In genomic region chr11:71454470-71455113, GRCh38 we compare ENCODE assay signal across 8 cellular contexts. TPM values are rescaled to one million over a fixed set of nuclear protein-coding genes. Genes with fewer than 3 reads are reported as not detected.
DNase-seq lines count a peak whose midpoint lies in the region; ATAC-seq and TF ChIP-seq lines count a peak whose summit lies in the region.
"Had no signal": no experiment of that assay in that cellular context is flagged by ENCODE, and none has a peak within 500 bp of the region (broad histone marks: within the 10 kb centered on the region; RNA-seq: fewer than 3 reads in every experiment).

No MANE protein-coding gene starts in this region.

- H3K4me3 ChIP-seq in GM06990 (replicated peaks; ENCODE audit: low read depth, low read length) (peak overlapping the region; percentile 97), NB4 (ENCODE audit: low read depth, low read length) (peak overlapping the region; percentile 79), prostate gland (no peak overlapping the region)

- peaks cover 13% of the 10 kb centered on the region for H3K4me1 ChIP-seq in prostate gland (replicated peaks)
- H3K4me1 ChIP-seq: SJSA1 had no signal

- no peaks in the 10 kb centered on the region for H3K9me3 ChIP-seq in prostate gland
- H3K9me3 ChIP-seq: SJSA1 had no signal

- intact Hi-C loops in prostate gland (cut with DNase I), result no loop called here

- H3K4me3 Mint-ChIP-seq in activated naive CD8-positive, alpha-beta T cell treated with anti-CD3 and anti-CD28 coated beads, Interleukin-2, amount 10 ng/mL, durations not matched to agents 7 days and 5 days, result peak overlapping the region; percentile 96
- H3K4me3 Mint-ChIP-seq in nephron, result peak overlapping the region; percentile 79 to 86 (median 81)

- TF ChIP-seq CTCF in GM06990 (IDR thresholded peaks at IDR 0.05; ENCODE audit: insufficient read depth, low read length, poor library complexity, severe bottlenecking), result no peak
- no peak for TF ChIP-seq CTCF in NB4 (IDR thresholded peaks at IDR 0.05; ENCODE audit: low read depth, low read length)
- peak in 1 of 3 experiments; percentile 13 for TF ChIP-seq CTCF in nephron (IDR thresholded peaks at IDR 0.05; ENCODE audit: unreplicated experiment in 3 of 3)
- TF ChIP-seq CTCF in prostate gland (IDR thresholded peaks at IDR 0.05), result peak in 2 of 4 experiments; percentile 30 to 38

- POLR2A ChIA-PET in activated naive CD8-positive, alpha-beta T cell treated with anti-CD3 and anti-CD28 coated beads, Interleukin-2, amount 10 ng/mL, durations not matched to agents 7 days and 5 days (lab: Charles Lee), result no interaction called here

- no peaks in the 10 kb centered on the region for H3K27me3 Mint-ChIP-seq in activated naive CD8-positive, alpha-beta T cell treated with anti-CD3 and anti-CD28 coated beads, Interleukin-2, amount 10 ng/mL, durations not matched to agents 7 days and 5 days
- H3K27me3 Mint-ChIP-seq in nephron (ENCODE audit: low read depth), result no peaks in the 10 kb centered on the region

- no peak for DNase-seq in GM06990 (ENCODE audit: extremely low read depth, insufficient read length)
- DNase-seq in NB4 (ENCODE audit: low read depth), result no peak
- DNase-seq in activated naive CD8-positive, alpha-beta T cell treated with anti-CD3 and anti-CD28 coated beads, Interleukin-2, amount 10 ng/mL, durations not matched to agents 7 days and 5 days, result no peak
- no peak for DNase-seq in prostate gland (ENCODE audit: low spot score)
- DNase-seq in cerebellum (ENCODE audit: low spot score), result no peak
- DNase-seq in stimulated activated CD4-positive, alpha-beta T cell treated with anti-CD3 and anti-CD28 coated beads, Interleukin-12 subunit alpha, Interleukin-12 subunit beta, amount 100 ng/mL, for 4 hours, result no peak

- peaks cover 13% of the 10 kb centered on the region for H3K36me3 ChIP-seq in GM06990 (ENCODE audit: control insufficient read depth, insufficient read depth, low read length)
- peaks cover 6 to 7% of the 10 kb centered on the region in 2 donors for H3K36me3 ChIP-seq in prostate gland

- WGBS in prostate gland, result 71% methylated on average over 7 of the region's 7 CpGs

- TF ChIP-seq POLR2A in NB4 (IDR thresholded peaks at IDR 0.05; ENCODE audit: extremely low read depth, insufficient read length) (no peak), prostate gland (IDR thresholded peaks at IDR 0.05) (no peak)

- no peaks in the 10 kb centered on the region for H3K27me3 ChIP-seq in GM06990 (replicated peaks; ENCODE audit: control insufficient read depth, insufficient read depth, low read length)
- H3K27me3 ChIP-seq in prostate gland (replicated peaks; ENCODE audit: insufficient read depth), result no peaks in the 10 kb centered on the region
- H3K27me3 ChIP-seq: SJSA1 had no signal

- no peak for ATAC-seq in activated naive CD8-positive, alpha-beta T cell treated with anti-CD3 and anti-CD28 coated beads, Interleukin-2, amount 10 ng/mL, durations not matched to agents 7 days and 5 days (ENCODE audit: low read depth)

- peaks cover 32% of the 10 kb centered on the region for H3K4me1 Mint-ChIP-seq in activated naive CD8-positive, alpha-beta T cell treated with anti-CD3 and anti-CD28 coated beads, Interleukin-2, amount 10 ng/mL, durations not matched to agents 7 days and 5 days
- H3K4me1 Mint-ChIP-seq in nephron, result peaks cover 29% of the 10 kb centered on the region

- H3K36me3 Mint-ChIP-seq in activated naive CD8-positive, alpha-beta T cell treated with anti-CD3 and anti-CD28 coated beads, Interleukin-2, amount 10 ng/mL, durations not matched to agents 7 days and 5 days, result peaks cover 19% of the 10 kb centered on the region
- H3K36me3 Mint-ChIP-seq in nephron (ENCODE audit: low read depth), result peaks cover 19% of the 10 kb centered on the region

- H3K27ac ChIP-seq in prostate gland, result no peak overlapping the region
- H3K27ac ChIP-seq: SJSA1 had no signal

- H3K27ac Mint-ChIP-seq in activated naive CD8-positive, alpha-beta T cell treated with anti-CD3 and anti-CD28 coated beads, Interleukin-2, amount 10 ng/mL, durations not matched to agents 7 days and 5 days, result peak overlapping the region; percentile 73
- H3K27ac Mint-ChIP-seq in nephron, result peak overlapping the region in 1 of 3 experiments; percentile 18

- H3K9me3 Mint-ChIP-seq in activated naive CD8-positive, alpha-beta T cell treated with anti-CD3 and anti-CD28 coated beads, Interleukin-2, amount 10 ng/mL, durations not matched to agents 7 days and 5 days, result no peaks in the 10 kb centered on the region
- no peaks in the 10 kb centered on the region for H3K9me3 Mint-ChIP-seq in nephron

RNA-seq across cellular contexts. Expression of gene NADSYN1, which starts 1.6 kb away (rescaled TPM):
- total RNA-seq in activated naive CD8-positive, alpha-beta T cell treated with anti-CD3 and anti-CD28 coated beads, Interleukin-2, amount 10 ng/mL, durations not matched to agents 7 days and 5 days, result 100 to 1,000 TPM; 172 to 186 TPM
- total RNA-seq in prostate gland (10 to 100 TPM; 56.6 to 80.2 TPM), cerebellum (32.0 TPM)

RNA-seq across cellular contexts. Expression of gene DHCR7, which starts 6.4 kb away (rescaled TPM):
- total RNA-seq in activated naive CD8-positive, alpha-beta T cell treated with anti-CD3 and anti-CD28 coated beads, Interleukin-2, amount 10 ng/mL, durations not matched to agents 7 days and 5 days, result 10 to 100 TPM; 47.0 to 48.8 TPM
- total RNA-seq in prostate gland, result 10 to 100 TPM; 29.5 to 93.9 TPM
- total RNA-seq in cerebellum, result 36.7 TPM

Comparison
In these comparisons a context has a peak if more than half of its experiments do, and no peak if none do; other contexts are left out.
1. H3K4me3 ChIP-seq: peak in GM06990 (single experiment) and NB4 (single experiment); none in prostate gland (0 of 2).